Comparison of ENCODE assay signal across 8 cellular contexts in genomic region chr4:70721747-70722146, GRCh38. TPM values are rescaled to one million over a fixed set of nuclear protein-coding genes. Genes with fewer than 3 reads are reported as not detected.
DNase-seq lines count a peak whose midpoint lies in the region; ATAC-seq and TF ChIP-seq lines count a peak whose summit lies in the region.

TSS of gene RUFY3 (plus strand) at chr4:70721964. CDS start at chr4:70722574, 610 bp downstream.

- no peaks in the 10 kb centered on the region for H3K9me2 ChIP-seq in Loucy (replicated peaks; ENCODE audit: low read depth, low read length)

- H4K20me1 ChIP-seq in Loucy (ENCODE audit: insufficient read depth, low read length, poor library complexity, severe bottlenecking) = no peaks in the 10 kb centered on the region

- no peak within 1 kb of the TSS for H3K4me3 ChIP-seq in Loucy (ENCODE audit: low read length, poor library complexity, severe bottlenecking)

- H3K27me3 Mint-ChIP-seq in T-helper 17 cell (no peaks in the 10 kb centered on the region), naive B cell (no peaks in the 10 kb centered on the region)

- H3K27ac Mint-ChIP-seq in T-helper 17 cell (peak within 1 kb of the TSS; percentile 54), naive B cell (peak within 1 kb of the TSS in 1 of 6 donors; percentile 62)

- no peak for ATAC-seq in T-helper 17 cell
- no peak for ATAC-seq in naive B cell (ENCODE audit: low read depth in 2 of 2)
- no peak for ATAC-seq in HG02623 (IDR thresholded peaks at IDR 0.05; ENCODE audit: unreplicated experiment)

- H3K9ac ChIP-seq in Loucy (ENCODE audit: low read depth, low read length, poor library complexity, severe bottlenecking) = no peak within 1 kb of the TSS

- H3K4me3 Mint-ChIP-seq in T-helper 17 cell (peak within 1 kb of the TSS; percentile 41), naive B cell (no peak within 1 kb of the TSS)

- H3K27me3 ChIP-seq in Loucy (ENCODE audit: insufficient read depth, low read length, poor library complexity, severe bottlenecking) = no peaks in the 10 kb centered on the region

- H3F3A ChIP-seq in Loucy (ENCODE audit: low read depth) = no peaks in the 10 kb centered on the region

- no peak for TF ChIP-seq CTCF in Loucy (conservative IDR thresholded peaks at IDR 0.05; ENCODE audit: low read length)

- H3K4me1 Mint-ChIP-seq in T-helper 17 cell (peaks cover 9% of the 10 kb centered on the region), naive B cell (peaks cover 2 to 9% (median 6%) of the 10 kb centered on the region in 3 donors)

- DNase-seq in C1 segment of cervical spinal cord (lab: John Stamatoyannopoulos, UW) (peak in 13 of 14 donors; percentile 7 to 97 (median 57)), T-helper 17 cell (no peak), fibroblast of gingiva (ENCODE audit: low read depth) (peak; percentile 95), naive B cell (no peak), KG1 (lab: John Stamatoyannopoulos, UW) (no peak), SW 1271 (lab: John Stamatoyannopoulos, UW) (no peak)

- H3K4me2 ChIP-seq in Loucy (ENCODE audit: low read depth, low read length, poor library complexity, severe bottlenecking) = peak within 1 kb of the TSS; percentile 52

- no peak within 1 kb of the TSS for H2AFZ ChIP-seq in Loucy (ENCODE audit: low read length)

- peaks cover 61% of the 10 kb centered on the region for H3K79me2 ChIP-seq in Loucy (ENCODE audit: insufficient read depth, low read length)

- H3K9me3 ChIP-seq in Loucy (ENCODE audit: insufficient read depth, low read depth, low read length) = no peaks in the 10 kb centered on the region
- H3K9me3 ChIP-seq in T-helper 17 cell (ENCODE audit: control insufficient read depth, low read length, poor library complexity, severe bottlenecking) = no peaks in the 10 kb centered on the region

- H3K4me1 ChIP-seq in Loucy (ENCODE audit: insufficient read depth, low read length, poor library complexity, severe bottlenecking) = peaks cover 13% of the 10 kb centered on the region

- no peaks in the 10 kb centered on the region for H3K9me3 Mint-ChIP-seq in naive B cell

- no peaks in the 10 kb centered on the region for H3K36me3 ChIP-seq in Loucy (ENCODE audit: insufficient read depth, low read length)

- no peaks in the 10 kb centered on the region for H3K36me3 Mint-ChIP-seq in T-helper 17 cell (ENCODE audit: low read depth)
- H3K36me3 Mint-ChIP-seq in naive B cell = no peaks in the 10 kb centered on the region

RNA-seq across cellular contexts. Expression of gene RUFY3, which starts in this region (rescaled TPM):
- total RNA-seq in T-helper 17 cell = 10 to 100 TPM; 32.8 to 33.0 TPM
- 10 to 100 TPM; 13.8 to 20.8 (median 14.4) TPM for polyA plus RNA-seq in naive B cell (ENCODE audit: low read depth in 6 of 6)

Comparison
In these comparisons a context has a peak if more than half of its experiments do, and no peak if none do; other contexts are left out.
1. DNase-seq: peak in C1 segment of cervical spinal cord (13 of 14) and fibroblast of gingiva (single experiment); none in T-helper 17 cell (0 of 3), naive B cell (single experiment), KG1 (single experiment) and SW 1271 (0 of 2).